Comparison of ENCODE assay signal across 9 cellular contexts in the genomic region with DNA sequence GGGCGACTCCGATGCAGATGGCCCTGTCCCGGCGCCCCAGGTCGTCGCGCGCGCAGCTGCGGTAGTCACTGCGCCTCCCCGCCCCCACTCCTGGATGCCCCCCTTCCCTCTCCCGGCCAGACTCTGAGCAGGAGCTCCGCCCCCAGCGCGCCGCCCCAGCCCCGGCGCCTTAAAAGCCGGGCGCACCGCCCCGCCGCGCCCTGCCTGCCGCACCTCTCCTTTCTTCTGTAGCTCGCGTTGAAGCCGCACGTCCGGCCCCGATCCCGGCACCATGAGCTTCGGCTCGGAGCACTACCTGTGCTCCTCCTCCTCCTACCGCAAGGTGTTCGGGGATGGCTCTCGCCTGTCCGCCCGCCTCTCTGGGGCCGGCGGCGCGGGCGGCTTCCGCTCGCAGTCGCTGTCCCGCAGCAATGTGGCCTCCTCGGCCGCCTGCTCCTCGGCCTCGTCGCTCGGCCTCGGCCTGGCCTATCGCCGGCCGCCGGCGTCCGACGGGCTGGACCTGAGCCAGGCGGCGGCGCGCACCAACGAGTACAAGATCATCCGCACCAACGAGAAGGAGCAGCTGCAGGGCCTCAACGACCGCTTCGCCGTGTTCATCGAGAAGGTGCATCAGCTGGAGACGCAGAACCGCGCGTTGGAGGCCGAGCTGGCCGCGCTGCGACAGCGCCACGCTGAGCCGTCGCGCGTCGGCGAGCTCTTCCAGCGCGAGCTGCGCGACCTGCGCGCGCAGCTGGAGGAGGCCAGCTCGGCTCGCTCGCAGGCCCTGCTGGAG. TPM values are rescaled to one million over a fixed set of nuclear protein-coding genes. Genes with fewer than 3 reads are reported as not detected.
A peak's percentile ranks its signal among the peaks of the same experiment; 100 is the strongest.
DNase-seq lines count a peak whose midpoint lies in the region; ATAC-seq and TF ChIP-seq lines count a peak whose summit lies in the region.
"Had no signal": no experiment of that assay in that cellular context is flagged by ENCODE, and none has a peak within 500 bp of the region (broad histone marks: within the 10 kb centered on the region; RNA-seq: fewer than 3 reads in every experiment).

A gene (plus strand): TSS at position 198 of the 772 bp plus-strand sequence. CDS start 74 bp downstream, at position 272.

- no peak within 1 kb of the TSS for H4K91ac ChIP-seq in neuronal stem cell (ENCODE audit: low read depth, low read length, poor library complexity)

- H3K9me3 Mint-ChIP-seq in endothelial cell (ENCODE audit: unreplicated experiment): peaks cover 4% of the 10 kb centered on the region

- ATAC-seq in HG02642 (IDR thresholded peaks at IDR 0.05; ENCODE audit: poor library complexity, unreplicated experiment) (no peak), HG02763 (IDR thresholded peaks at IDR 0.05; ENCODE audit: unreplicated experiment) (no peak)

- peak within 1 kb of the TSS; percentile 83 for H3K14ac ChIP-seq in neuronal stem cell (ENCODE audit: low read length)

- H3K27me3 ChIP-seq in HUES64 (ENCODE audit: insufficient read depth, low read length) (peaks cover 69% of the 10 kb centered on the region), neuronal stem cell (ENCODE audit: control insufficient read depth in 3 of 3, insufficient read depth in 3 of 3, low read depth in 1 of 3, low read length in 3 of 3) (peaks cover 13 to 36% (median 17%) of the 10 kb centered on the region in 3 experiments)

- peak within 1 kb of the TSS; percentile 46 for H2BK5ac ChIP-seq in neuronal stem cell (ENCODE audit: low read length)

- H3K9ac ChIP-seq in HUES64 (ENCODE audit: low read depth, low read length): peak within 1 kb of the TSS; percentile 41; the same call in 1 of the 2 replicates
- peak within 1 kb of the TSS; percentile 86 for H3K9ac ChIP-seq in neuronal stem cell (ENCODE audit: low read depth, low read length, poor library complexity)

- peak within 1 kb of the TSS; percentile 92 for H3K18ac ChIP-seq in neuronal stem cell (ENCODE audit: low read length)

- H3K4me1 ChIP-seq in HUES64 (ENCODE audit: insufficient read depth, low read length) (peaks cover 15% of the 10 kb centered on the region), neuronal stem cell (ENCODE audit: control insufficient read depth in 2 of 2, insufficient read depth in 1 of 2, low read depth in 1 of 2, low read length in 2 of 2) (peaks cover 19 to 23% of the 10 kb centered on the region in 2 donors)

- H3K4ac ChIP-seq in neuronal stem cell (ENCODE audit: low read length): no peak within 1 kb of the TSS

- H3K4me3 ChIP-seq in HUES64 (ENCODE audit: low read length) (peak within 1 kb of the TSS; percentile 65), neuronal stem cell (ENCODE audit: low read length in 2 of 2) (peak within 1 kb of the TSS; percentile 67 to 79)

- DNase-seq in DMS53 (lab: John Stamatoyannopoulos, UW) (peak; percentile 92), T1000 (lab: John Stamatoyannopoulos, UW) (peak; percentile 6), endothelial cell (ENCODE audit: low spot score) (peak; percentile 41), neuronal stem cell (ENCODE audit: low spot score) (peak; percentile 75), OCI-M2 (lab: John Stamatoyannopoulos, UW; ENCODE audit: unreplicated experiment) (no peak)

- H2BK120ac ChIP-seq in neuronal stem cell (ENCODE audit: low read depth, low read length): no peak within 1 kb of the TSS

- H4K8ac ChIP-seq in neuronal stem cell (ENCODE audit: low read depth, low read length): no peak within 1 kb of the TSS

- peak within 1 kb of the TSS; percentile 98 for H2AFZ ChIP-seq in neuronal stem cell (ENCODE audit: low read length)

- no peak for TF ChIP-seq CTCF in endothelial cell (IDR thresholded peaks at IDR 0.05; ENCODE audit: unreplicated experiment)

- H2AK5ac ChIP-seq in neuronal stem cell (ENCODE audit: low read depth, low read length): peak within 1 kb of the TSS; percentile 14

- peak within 1 kb of the TSS; percentile 88 for H2BK12ac ChIP-seq in neuronal stem cell (ENCODE audit: low read length)

- peak within 1 kb of the TSS; percentile 95 for H3K4me2 ChIP-seq in neuronal stem cell (ENCODE audit: insufficient read depth, low read length, poor library complexity, severe bottlenecking)

- peaks cover 10% of the 10 kb centered on the region for H3K4me1 Mint-ChIP-seq in endothelial cell (ENCODE audit: unreplicated experiment)

- no peak within 1 kb of the TSS for H2BK15ac ChIP-seq in neuronal stem cell (ENCODE audit: low read length)

- under 1% methylated on average over 101 of the region's 101 CpGs for WGBS in HUES64
- no CpG with 5 or more reads among the region's 101 CpGs for WGBS in neuronal stem cell (ENCODE audit: extremely low coverage in 2 of 2, insufficient read length in 2 of 2, insufficient replicate concordance in 1 of 2), 2 donors

- no peak within 1 kb of the TSS for H3K27ac ChIP-seq in HUES64 (ENCODE audit: low read depth, low read length)
- H3K27ac ChIP-seq in neuronal stem cell (replicated peaks; ENCODE audit: low read length): no peak within 1 kb of the TSS

- H3K36me3 ChIP-seq in HUES64 (ENCODE audit: insufficient read depth, low read length) (no peaks in the 10 kb centered on the region), neuronal stem cell (replicated peaks in 1 of 2; ENCODE audit: control insufficient read depth in 2 of 2, insufficient read depth in 2 of 2, low read length in 2 of 2) (peaks cover 0 to 14% of the 10 kb centered on the region in 2 donors)

- no peaks in the 10 kb centered on the region for H3K9me3 ChIP-seq in HUES64 (ENCODE audit: insufficient read depth, low read depth, low read length)
- H3K9me3 ChIP-seq in neuronal stem cell (replicated peaks in 1 of 2; ENCODE audit: control insufficient read depth in 2 of 2, insufficient read depth in 1 of 2, low read depth in 1 of 2, low read length in 2 of 2): peaks cover 0 to 5% of the 10 kb centered on the region in 2 donors

- no peaks in the 10 kb centered on the region for H3K79me1 ChIP-seq in neuronal stem cell (ENCODE audit: low read depth, low read length)

- H3K36me3 Mint-ChIP-seq in endothelial cell (ENCODE audit: low read depth, unreplicated experiment): peaks cover 6% of the 10 kb centered on the region

- peak within 1 kb of the TSS; percentile 81 for H3K23ac ChIP-seq in neuronal stem cell (ENCODE audit: low read depth, low read length, poor library complexity)

- H3K4me3 Mint-ChIP-seq in endothelial cell (ENCODE audit: unreplicated experiment): no peak within 1 kb of the TSS

- peaks cover 16% of the 10 kb centered on the region for H3K27me3 Mint-ChIP-seq in endothelial cell (ENCODE audit: unreplicated experiment)

- no peak within 1 kb of the TSS for H3K27ac Mint-ChIP-seq in endothelial cell (ENCODE audit: unreplicated experiment)

RNA-seq across cellular contexts. Expression of the gene that starts here (rescaled TPM):
- polyA plus RNA-seq in HUES64 (2013, experiment 1 of 2): 8.2 TPM
- polyA plus RNA-seq in HUES64 (2013, experiment 2 of 2): 10.3 TPM
- total RNA-seq in endothelial cell (ENCODE audit: unreplicated experiment): 0.23 TPM
- polyA plus RNA-seq in neuronal stem cell (2013, experiment 1 of 2): 11.2 TPM
- 11.1 TPM for polyA plus RNA-seq in neuronal stem cell (2013, experiment 2 of 2)
- total RNA-seq: myocyte had no signal

Comparison
In these comparisons a context has a peak if more than half of its experiments do, and no peak if none do; other contexts are left out.
1. Peak in DNase-seq in endothelial cell; RNA of the gene not detected or under 1 TPM.